In the genomic region with DNA sequence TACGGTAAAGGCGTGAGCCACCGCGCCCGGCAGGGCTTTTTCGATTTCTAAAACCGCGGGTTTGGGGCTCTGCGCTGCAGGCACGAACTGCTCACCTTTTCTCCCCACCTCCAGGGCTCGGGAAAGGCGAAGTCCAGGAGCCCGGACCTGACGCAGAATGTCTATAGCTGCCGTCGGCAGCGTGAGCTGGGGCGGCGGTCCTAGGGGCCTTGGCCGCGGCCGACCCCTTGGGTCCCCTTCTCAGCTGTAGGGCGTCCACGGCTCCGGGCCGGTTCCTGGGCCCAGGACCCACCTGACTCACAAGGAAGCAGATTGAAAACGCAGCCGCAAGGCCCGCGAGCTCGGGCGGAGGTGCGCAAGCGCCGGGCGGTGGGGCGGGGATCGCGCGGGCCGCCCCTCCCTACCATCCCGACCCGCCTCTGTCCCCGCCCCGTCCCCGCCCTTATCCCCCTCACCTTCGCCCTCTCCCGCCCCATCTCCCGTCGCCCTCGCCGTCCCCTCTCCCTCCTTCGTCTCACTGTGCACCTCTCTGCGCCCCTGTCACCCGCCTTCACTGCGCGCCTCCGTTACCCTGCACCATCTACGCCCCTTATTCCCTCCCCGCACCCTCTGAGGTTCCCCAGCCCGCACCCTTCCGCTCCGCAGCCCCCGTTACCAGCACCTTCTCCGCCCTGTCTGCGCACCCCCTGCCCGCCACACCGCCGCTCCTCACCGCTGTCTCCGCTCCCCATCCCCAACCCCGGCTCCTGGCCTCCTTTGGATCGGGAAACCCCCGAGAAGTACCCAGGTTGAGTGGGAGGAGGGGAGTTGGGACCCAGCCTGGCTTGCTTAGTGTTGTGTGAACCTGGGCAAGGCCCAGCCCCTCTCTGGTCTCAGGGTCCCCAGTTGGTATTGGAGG, we compare ENCODE assay signal across 1 cellular context.
TF ChIP-seq lines count a peak whose summit lies in the region.

A gene with protein sequence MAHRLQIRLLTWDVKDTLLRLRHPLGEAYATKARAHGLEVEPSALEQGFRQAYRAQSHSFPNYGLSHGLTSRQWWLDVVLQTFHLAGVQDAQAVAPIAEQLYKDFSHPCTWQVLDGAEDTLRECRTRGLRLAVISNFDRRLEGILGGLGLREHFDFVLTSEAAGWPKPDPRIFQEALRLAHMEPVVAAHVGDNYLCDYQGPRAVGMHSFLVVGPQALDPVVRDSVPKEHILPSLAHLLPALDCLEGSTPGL (minus strand): TSS at position 353 of the 898 bp plus-strand sequence. CDS start 2,632 bp downstream, outside the sequence.

TF ChIP-seq in HepG2, 621 proteins besides CTCF, POLR2A, EP300 and RAD21 (continued from another document and continues in another):
- peak; percentile 77 for TF ChIP-seq TFE3 (CRISPR knock-in tag; IDR thresholded peaks at IDR 0.05)
- TF ChIP-seq ZNF878 (CRISPR knock-in tag; IDR thresholded peaks at IDR 0.05), result peak; percentile 44; the same call in 1 of the 2 replicates
- TF ChIP-seq, protein P1, sequence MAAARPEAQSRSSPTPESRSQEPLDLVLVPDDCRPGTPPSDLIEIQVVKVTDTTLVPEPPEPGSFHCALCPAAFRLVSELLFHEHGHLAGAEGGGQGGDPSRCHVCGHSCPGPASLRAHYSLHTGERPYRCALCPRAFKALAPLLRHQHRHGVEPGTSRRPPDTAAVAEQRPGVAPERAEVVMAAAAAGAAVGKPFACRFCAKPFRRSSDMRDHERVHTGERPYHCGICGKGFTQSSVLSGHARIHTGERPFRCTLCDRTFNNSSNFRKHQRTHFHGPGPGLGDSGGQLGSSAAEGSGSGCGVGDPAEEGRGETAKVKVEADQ (CRISPR knock-in tag; IDR thresholded peaks at IDR 0.05; ENCODE audit: borderline replicate concordance), result peak; percentile 75; the same call in 1 of the 2 replicates
- TF ChIP-seq, protein P2, sequence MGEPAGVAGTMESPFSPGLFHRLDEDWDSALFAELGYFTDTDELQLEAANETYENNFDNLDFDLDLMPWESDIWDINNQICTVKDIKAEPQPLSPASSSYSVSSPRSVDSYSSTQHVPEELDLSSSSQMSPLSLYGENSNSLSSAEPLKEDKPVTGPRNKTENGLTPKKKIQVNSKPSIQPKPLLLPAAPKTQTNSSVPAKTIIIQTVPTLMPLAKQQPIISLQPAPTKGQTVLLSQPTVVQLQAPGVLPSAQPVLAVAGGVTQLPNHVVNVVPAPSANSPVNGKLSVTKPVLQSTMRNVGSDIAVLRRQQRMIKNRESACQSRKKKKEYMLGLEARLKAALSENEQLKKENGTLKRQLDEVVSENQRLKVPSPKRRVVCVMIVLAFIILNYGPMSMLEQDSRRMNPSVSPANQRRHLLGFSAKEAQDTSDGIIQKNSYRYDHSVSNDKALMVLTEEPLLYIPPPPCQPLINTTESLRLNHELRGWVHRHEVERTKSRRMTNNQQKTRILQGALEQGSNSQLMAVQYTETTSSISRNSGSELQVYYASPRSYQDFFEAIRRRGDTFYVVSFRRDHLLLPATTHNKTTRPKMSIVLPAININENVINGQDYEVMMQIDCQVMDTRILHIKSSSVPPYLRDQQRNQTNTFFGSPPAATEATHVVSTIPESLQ (CRISPR knock-in tag; conservative IDR thresholded peaks at IDR 0.05), result no peak
- TF ChIP-seq KLF6 (CRISPR knock-in tag; IDR thresholded peaks at IDR 0.05), result peak; percentile 29; the same call in 1 of the 2 replicates
- no peak for TF ChIP-seq NFYB (CRISPR knock-in tag; IDR thresholded peaks at IDR 0.05)
- TF ChIP-seq NFYC (CRISPR knock-in tag; IDR thresholded peaks at IDR 0.05), result 0 out of 2 replicates have a peak, but pooled peaks have one; percentile 31
- TF ChIP-seq SP1 (IDR thresholded peaks at IDR 0.05), result no peak
- peak; percentile 45; the same call in 1 of the 2 replicates for TF ChIP-seq SP1 (CRISPR knock-in tag; IDR thresholded peaks at IDR 0.05)
- TF ChIP-seq ZNF572 (CRISPR knock-in tag; IDR thresholded peaks at IDR 0.05), result peak; percentile 79; the same call in 1 of the 2 replicates
- no peak; the same call in 1 of the 2 replicates for TF ChIP-seq TGIF2 (CRISPR knock-in tag; IDR thresholded peaks at IDR 0.05)
- peak; percentile 19; the same call in 1 of the 2 replicates for TF ChIP-seq ZNF607 (CRISPR knock-in tag; IDR thresholded peaks at IDR 0.05; ENCODE audit: borderline replicate concordance)
- no peak for TF ChIP-seq DBP (CRISPR knock-in tag; IDR thresholded peaks at IDR 0.05; ENCODE audit: not compliant biosample characterization)
- TF ChIP-seq AKNA (CRISPR knock-in tag; IDR thresholded peaks at IDR 0.05; ENCODE audit: borderline replicate concordance), result no peak
- TF ChIP-seq, protein P3, sequence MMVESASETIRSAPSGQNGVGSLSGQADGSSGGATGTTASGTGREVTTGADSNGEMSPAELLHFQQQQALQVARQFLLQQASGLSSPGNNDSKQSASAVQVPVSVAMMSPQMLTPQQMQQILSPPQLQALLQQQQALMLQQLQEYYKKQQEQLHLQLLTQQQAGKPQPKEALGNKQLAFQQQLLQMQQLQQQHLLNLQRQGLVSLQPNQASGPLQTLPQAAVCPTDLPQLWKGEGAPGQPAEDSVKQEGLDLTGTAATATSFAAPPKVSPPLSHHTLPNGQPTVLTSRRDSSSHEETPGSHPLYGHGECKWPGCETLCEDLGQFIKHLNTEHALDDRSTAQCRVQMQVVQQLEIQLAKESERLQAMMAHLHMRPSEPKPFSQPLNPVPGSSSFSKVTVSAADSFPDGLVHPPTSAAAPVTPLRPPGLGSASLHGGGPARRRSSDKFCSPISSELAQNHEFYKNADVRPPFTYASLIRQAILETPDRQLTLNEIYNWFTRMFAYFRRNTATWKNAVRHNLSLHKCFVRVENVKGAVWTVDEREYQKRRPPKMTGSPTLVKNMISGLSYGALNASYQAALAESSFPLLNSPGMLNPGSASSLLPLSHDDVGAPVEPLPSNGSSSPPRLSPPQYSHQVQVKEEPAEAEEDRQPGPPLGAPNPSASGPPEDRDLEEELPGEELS (CRISPR knock-in tag; IDR thresholded peaks at IDR 0.05), result peak; percentile 13; the same call in 1 of the 2 replicates
- TF ChIP-seq NR2C2 (CRISPR knock-in tag; IDR thresholded peaks at IDR 0.05; ENCODE audit: borderline replicate concordance), result peak; percentile 47
- TF ChIP-seq ARNT2 (CRISPR knock-in tag; IDR thresholded peaks at IDR 0.05; ENCODE audit: low read depth), result peak; percentile 51; the same call in 1 of the 2 replicates
- TF ChIP-seq KMT2B (CRISPR knock-in tag; IDR thresholded peaks at IDR 0.05), result no peak
- peak; percentile 59; the same call in 1 of the 2 replicates for TF ChIP-seq NFKB2 (CRISPR knock-in tag; IDR thresholded peaks at IDR 0.05; ENCODE audit: borderline replicate concordance)
- TF ChIP-seq, protein P4, sequence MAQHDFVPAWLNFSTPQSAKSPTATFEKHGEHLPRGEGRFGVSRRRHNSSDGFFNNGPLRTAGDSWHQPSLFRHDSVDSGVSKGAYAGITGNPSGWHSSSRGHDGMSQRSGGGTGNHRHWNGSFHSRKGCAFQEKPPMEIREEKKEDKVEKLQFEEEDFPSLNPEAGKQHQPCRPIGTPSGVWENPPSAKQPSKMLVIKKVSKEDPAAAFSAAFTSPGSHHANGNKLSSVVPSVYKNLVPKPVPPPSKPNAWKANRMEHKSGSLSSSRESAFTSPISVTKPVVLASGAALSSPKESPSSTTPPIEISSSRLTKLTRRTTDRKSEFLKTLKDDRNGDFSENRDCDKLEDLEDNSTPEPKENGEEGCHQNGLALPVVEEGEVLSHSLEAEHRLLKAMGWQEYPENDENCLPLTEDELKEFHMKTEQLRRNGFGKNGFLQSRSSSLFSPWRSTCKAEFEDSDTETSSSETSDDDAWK (CRISPR knock-in tag; IDR thresholded peaks at IDR 0.05), result no peak
- TF ChIP-seq ELF1 (CRISPR knock-in tag; IDR thresholded peaks at IDR 0.05), result 0 out of 2 replicates have a peak, but pooled peaks have one; percentile 40
- TF ChIP-seq TIGD3 (CRISPR knock-in tag; IDR thresholded peaks at IDR 0.05; ENCODE audit: borderline replicate concordance), result peak; percentile 74; the same call in 1 of the 2 replicates
- TF ChIP-seq SETDB1 (CRISPR knock-in tag; IDR thresholded peaks at IDR 0.05; ENCODE audit: borderline replicate concordance), result no peak
- TF ChIP-seq, protein P5, sequence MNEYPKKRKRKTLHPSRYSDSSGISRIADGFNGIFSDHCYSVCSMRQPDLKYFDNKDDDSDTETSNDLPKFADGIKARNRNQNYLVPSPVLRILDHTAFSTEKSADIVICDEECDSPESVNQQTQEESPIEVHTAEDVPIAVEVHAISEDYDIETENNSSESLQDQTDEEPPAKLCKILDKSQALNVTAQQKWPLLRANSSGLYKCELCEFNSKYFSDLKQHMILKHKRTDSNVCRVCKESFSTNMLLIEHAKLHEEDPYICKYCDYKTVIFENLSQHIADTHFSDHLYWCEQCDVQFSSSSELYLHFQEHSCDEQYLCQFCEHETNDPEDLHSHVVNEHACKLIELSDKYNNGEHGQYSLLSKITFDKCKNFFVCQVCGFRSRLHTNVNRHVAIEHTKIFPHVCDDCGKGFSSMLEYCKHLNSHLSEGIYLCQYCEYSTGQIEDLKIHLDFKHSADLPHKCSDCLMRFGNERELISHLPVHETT (CRISPR knock-in tag; conservative IDR thresholded peaks at IDR 0.05), result peak; percentile 66
- peak; percentile 95 for TF ChIP-seq ZNF713 (CRISPR knock-in tag; IDR thresholded peaks at IDR 0.05)
- TF ChIP-seq GMEB2 (CRISPR knock-in tag; IDR thresholded peaks at IDR 0.05; ENCODE audit: low read depth), result no peak
- no peak for TF ChIP-seq ZFP62 (CRISPR knock-in tag; IDR thresholded peaks at IDR 0.05)
